Comparison of ENCODE assay signal across 17 cellular contexts in the genomic region with DNA sequence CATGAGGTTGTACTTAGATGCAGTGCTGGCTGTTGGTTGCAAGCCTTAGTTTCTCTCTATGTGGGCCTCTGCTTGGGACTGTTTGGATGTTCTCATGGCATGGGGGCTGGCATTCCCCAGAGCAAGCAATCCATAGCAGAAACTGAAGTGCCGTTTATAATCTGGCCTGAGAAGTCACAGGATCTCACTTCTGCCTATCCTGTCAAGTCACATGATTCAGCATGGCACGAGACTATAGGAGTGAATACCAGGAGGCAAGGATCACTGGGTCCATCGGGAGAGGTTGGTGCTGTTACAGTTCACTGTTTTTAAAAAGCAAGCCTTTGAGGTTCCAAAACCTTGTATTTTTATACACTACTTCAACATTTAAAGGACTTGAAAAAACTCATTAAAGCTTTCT.
"Had no signal": no experiment of that assay in that cellular context is flagged by ENCODE, and none has a peak within 500 bp of the region (broad histone marks: within the 10 kb centered on the region; RNA-seq: fewer than 3 reads in every experiment).

No MANE protein-coding gene starts in this region.

- H3K27ac ChIP-seq: body of pancreas, lower lobe of right lung, prostate gland had no signal

- ATAC-seq: activated CD8-positive, alpha-beta memory T cell treated with anti-CD3 and anti-CD28 coated beads, Interleukin-2, amount 10 ng/mL, durations not matched to agents 7 days and 5 days; activated T-helper 17 cell treated with anti-CD3 and anti-CD28 coated beads, Interleukin-2, amount 50 U/mL, for 72 hours; body of pancreas; esophagus mucosa; lower lobe of right lung; stimulated activated memory B cell treated with anti-CD40 and anti-IgM and Interleukin-4, amounts not matched to agents 10 μg/mL and 1 μg/mL and 100 μg/mL, for 72 hours; WTC11 had no signal

- H3K9me3 ChIP-seq: body of pancreas, lower lobe of right lung, prostate gland had no signal

- H3K36me3 ChIP-seq: lower lobe of right lung, prostate gland had no signal

- H3K4me3 ChIP-seq: body of pancreas, lower lobe of right lung, prostate gland had no signal

- DNase-seq: activated CD4-positive, alpha-beta memory T cell treated with anti-CD3 and anti-CD28 coated beads, Interleukin-2, amount 10 ng/mL, durations not matched to agents 7 days and 5 days; activated CD4-positive, alpha-beta T cell treated with anti-CD3 and anti-CD28 coated beads for 4 hours; activated CD8-positive, alpha-beta memory T cell treated with anti-CD3 and anti-CD28 coated beads, Interleukin-2, amount 10 ng/mL, durations not matched to agents 7 days and 5 days; activated naive CD4-positive, alpha-beta T cell treated with Interleukin-2 at 50 U/mL for 16 hours; activated naive CD8-positive, alpha-beta T cell treated with anti-CD3 and anti-CD28 coated beads, Interleukin-2, amount 10 ng/mL, durations not matched to agents 7 days and 5 days; body of pancreas; effector CD8-positive, alpha-beta T cell; lower lobe of right lung; stimulated activated CD4-positive, alpha-beta T cell treated with anti-CD3 and anti-CD28 coated beads, Interleukin-4, amount 100 ng/mL, for 4 hours had no signal

- H3K27ac Mint-ChIP-seq: activated CD4-positive, alpha-beta memory T cell treated with anti-CD3 and anti-CD28 coated beads, Interleukin-2, amount 10 ng/mL, durations not matched to agents 7 days and 5 days; activated CD8-positive, alpha-beta memory T cell treated with anti-CD3 and anti-CD28 coated beads, Interleukin-2, amount 10 ng/mL, durations not matched to agents 7 days and 5 days; activated naive CD8-positive, alpha-beta T cell treated with anti-CD3 and anti-CD28 coated beads, Interleukin-2, amount 10 ng/mL, durations not matched to agents 7 days and 5 days; activated T-helper 17 cell treated with anti-CD3 and anti-CD28 coated beads, Interleukin-2, amount 50 U/mL, for 72 hours; stimulated activated memory B cell treated with anti-CD40 and anti-IgM and Interleukin-4, amounts not matched to agents 10 μg/mL and 1 μg/mL and 100 μg/mL, for 72 hours; T-helper 2 cell treated with Interferon-gamma antibody and Interleukin-4, amounts not matched to agents 5 μg/mL and 100 μg/mL, for 36 hours; WTC11 had no signal

- H3K9me3 Mint-ChIP-seq: activated CD4-positive, alpha-beta memory T cell treated with anti-CD3 and anti-CD28 coated beads, Interleukin-2, amount 10 ng/mL, durations not matched to agents 7 days and 5 days; activated naive CD8-positive, alpha-beta T cell treated with anti-CD3 and anti-CD28 coated beads, Interleukin-2, amount 10 ng/mL, durations not matched to agents 7 days and 5 days; activated T-helper 17 cell treated with anti-CD3 and anti-CD28 coated beads, Interleukin-2, amount 50 U/mL, for 72 hours; central memory CD8-positive, alpha-beta T cell; mesothelial cell of epicardium; stimulated activated memory B cell treated with anti-CD40 and anti-IgM and Interleukin-4, amounts not matched to agents 10 μg/mL and 1 μg/mL and 100 μg/mL, for 72 hours; T-helper 2 cell treated with Interferon-gamma antibody and Interleukin-4, amounts not matched to agents 5 μg/mL and 100 μg/mL, for 36 hours; WTC11 had no signal

- H3K4me3 Mint-ChIP-seq: activated CD4-positive, alpha-beta memory T cell treated with anti-CD3 and anti-CD28 coated beads, Interleukin-2, amount 10 ng/mL, durations not matched to agents 7 days and 5 days; activated CD8-positive, alpha-beta memory T cell treated with anti-CD3 and anti-CD28 coated beads, Interleukin-2, amount 10 ng/mL, durations not matched to agents 7 days and 5 days; activated naive CD8-positive, alpha-beta T cell treated with anti-CD3 and anti-CD28 coated beads, Interleukin-2, amount 10 ng/mL, durations not matched to agents 7 days and 5 days; activated T-helper 17 cell treated with anti-CD3 and anti-CD28 coated beads, Interleukin-2, amount 50 U/mL, for 72 hours; central memory CD8-positive, alpha-beta T cell; mesothelial cell of epicardium; stimulated activated memory B cell treated with anti-CD40 and anti-IgM and Interleukin-4, amounts not matched to agents 10 μg/mL and 1 μg/mL and 100 μg/mL, for 72 hours; T-helper 2 cell treated with Interferon-gamma antibody and Interleukin-4, amounts not matched to agents 5 μg/mL and 100 μg/mL, for 36 hours; WTC11 had no signal

- H3K27me3 ChIP-seq: body of pancreas had no signal

- H3K36me3 Mint-ChIP-seq: activated CD8-positive, alpha-beta memory T cell treated with anti-CD3 and anti-CD28 coated beads, Interleukin-2, amount 10 ng/mL, durations not matched to agents 7 days and 5 days; activated naive CD8-positive, alpha-beta T cell treated with anti-CD3 and anti-CD28 coated beads, Interleukin-2, amount 10 ng/mL, durations not matched to agents 7 days and 5 days; mesothelial cell of epicardium; stimulated activated memory B cell treated with anti-CD40 and anti-IgM and Interleukin-4, amounts not matched to agents 10 μg/mL and 1 μg/mL and 100 μg/mL, for 72 hours; WTC11 had no signal

- H3K27me3 Mint-ChIP-seq: activated naive CD8-positive, alpha-beta T cell treated with anti-CD3 and anti-CD28 coated beads, Interleukin-2, amount 10 ng/mL, durations not matched to agents 7 days and 5 days; central memory CD8-positive, alpha-beta T cell had no signal

- H3K4me1 Mint-ChIP-seq: activated CD4-positive, alpha-beta memory T cell treated with anti-CD3 and anti-CD28 coated beads, Interleukin-2, amount 10 ng/mL, durations not matched to agents 7 days and 5 days; activated CD8-positive, alpha-beta memory T cell treated with anti-CD3 and anti-CD28 coated beads, Interleukin-2, amount 10 ng/mL, durations not matched to agents 7 days and 5 days; activated naive CD8-positive, alpha-beta T cell treated with anti-CD3 and anti-CD28 coated beads, Interleukin-2, amount 10 ng/mL, durations not matched to agents 7 days and 5 days; activated T-helper 17 cell treated with anti-CD3 and anti-CD28 coated beads, Interleukin-2, amount 50 U/mL, for 72 hours; central memory CD8-positive, alpha-beta T cell; stimulated activated memory B cell treated with anti-CD40 and anti-IgM and Interleukin-4, amounts not matched to agents 10 μg/mL and 1 μg/mL and 100 μg/mL, for 72 hours had no signal

- H3K4me1 ChIP-seq: lower lobe of right lung, prostate gland had no signal
